In genomic region chr14:105226198-105226597, GRCh38 we compare ENCODE assay signal across 34 cellular contexts.
"Had no signal": no experiment of that assay in that cellular context is flagged by ENCODE, and none has a peak within 500 bp of the region (broad histone marks: within the 10 kb centered on the region; RNA-seq: fewer than 3 reads in every experiment).

No MANE protein-coding gene starts in this region.

- H3K9me3 ChIP-seq: MG63 had no signal

- H3K27ac ChIP-seq: KMS-11 had no signal

- H3K27me3 ChIP-seq: MG63 had no signal

- H3K4me2 ChIP-seq: KMS-11 had no signal

- H3K9ac ChIP-seq: KMS-11 had no signal

- DNase-seq: Karpas-422, Kasumi-1, KG1, MG63, MM.1S, MV-4-11, NCI-H1048, NCI-H1092, NCI-H1092 treated with DMSO at 0.1 percent for 48 hours, NCI-H1105, NCI-H1105 treated with DMSO at 0.1 percent for 48 hours, NCI-H1417, NCI-H1417 treated with DMSO at 0.1 percent for 48 hours, NCI-H1436, NCI-H1436 treated with DMSO at 0.1 percent for 48 hours, NCI-H146, NCI-H1694, NCI-H187, NCI-H187 treated with DMSO at 0.1 percent for 48 hours, NCI-H2029, NCI-H2029 treated with DMSO at 0.1 percent for 48 hours, NCI-H2081, NCI-H2081 treated with DMSO at 0.1 percent for 48 hours, NCI-H2107, NCI-H2171, NCI-H2171 treated with DMSO at 0.1 percent for 48 hours, NCI-H2227 treated with DMSO at 0.1 percent for 48 hours, NCI-H226, NCI-H345, NCI-H446, NCI-H446 treated with DMSO at 0.1 percent for 48 hours, NCI-H510A, NCI-H510A treated with DMSO at 0.1 percent for 48 hours had no signal

- H3K36me3 ChIP-seq: MG63 had no signal

- H3K4me3 ChIP-seq: MG63 had no signal
